14 cellular contexts compared by ENCODE assay signal in the genomic region with DNA sequence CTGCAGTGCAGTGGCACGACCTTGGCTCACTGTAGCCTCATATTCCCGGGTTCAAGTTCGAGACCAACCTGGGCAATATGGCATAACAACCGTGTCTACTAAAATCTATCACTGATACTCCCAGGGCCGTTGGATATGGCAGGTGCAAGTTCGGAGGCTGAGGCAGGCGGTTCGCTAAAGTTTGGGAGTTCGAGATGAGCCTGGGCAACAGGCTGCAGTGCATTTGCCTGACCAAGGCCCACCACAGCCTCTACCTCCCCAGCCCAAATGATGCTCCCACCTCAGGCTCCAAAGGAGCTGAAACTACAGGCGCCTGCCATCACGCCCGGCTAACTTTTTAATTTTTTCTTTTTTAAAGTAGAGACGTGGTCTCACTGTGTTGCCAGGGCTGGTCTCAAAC.
"Had no signal": no experiment of that assay in that cellular context is flagged by ENCODE, and none has a peak within 500 bp of the region (broad histone marks: within the 10 kb centered on the region; RNA-seq: fewer than 3 reads in every experiment).

No MANE protein-coding gene starts in this region.

- H3K4me3 ChIP-seq: SJCRH30 had no signal

- H3K36me3 ChIP-seq: SJCRH30 had no signal

- H3K4me1 ChIP-seq: SJCRH30 had no signal

- DNase-seq: activated CD4-positive, alpha-beta memory T cell treated with anti-CD3 and anti-CD28 coated beads for 36 hours; activated CD4-positive, alpha-beta T cell treated with anti-CD3 and anti-CD28 coated beads, Interleukin-2, amount 50 U/mL, for 1 hour; activated CD4-positive, CD25-positive, alpha-beta regulatory T cell treated with anti-CD3 and anti-CD28 coated beads, Interleukin-2, amount 50 U/mL, for 72 hours; activated CD8-positive, alpha-beta memory T cell treated with anti-CD3 and anti-CD28 coated beads, Interleukin-2, amount 50 U/mL, for 4 hours; activated gamma-delta T cell treated with Interleukin-2 at 50 U/mL for 16 hours; activated naive CD4-positive, alpha-beta T cell treated with anti-CD3 and anti-CD28 coated beads, Interleukin-2, amount 10 ng/mL, durations not matched to agents 7 days and 5 days; activated naive CD8-positive, alpha-beta T cell treated with anti-CD3 and anti-CD28 coated beads, Interleukin-2, amount 50 U/mL, for 24 hours; activated T-cell treated with anti-CD3 and anti-CD28 coated beads for 4 hours; activated T-cell treated with anti-CD3 and anti-CD28 coated beads, Interleukin-2, amount 50 U/mL, for 4 hours; NCI-H146; NCI-H187; NCI-H2171 had no signal

- H3K9me3 ChIP-seq: SJCRH30 had no signal

- ATAC-seq: activated naive CD8-positive, alpha-beta T cell treated with anti-CD3 and anti-CD28 coated beads, Interleukin-2, amount 50 U/mL, for 24 hours had no signal

- H3K27ac ChIP-seq: SJCRH30, SK-N-MC had no signal
